Comparison of ENCODE assay signal across 8 cellular contexts in the genomic region with DNA sequence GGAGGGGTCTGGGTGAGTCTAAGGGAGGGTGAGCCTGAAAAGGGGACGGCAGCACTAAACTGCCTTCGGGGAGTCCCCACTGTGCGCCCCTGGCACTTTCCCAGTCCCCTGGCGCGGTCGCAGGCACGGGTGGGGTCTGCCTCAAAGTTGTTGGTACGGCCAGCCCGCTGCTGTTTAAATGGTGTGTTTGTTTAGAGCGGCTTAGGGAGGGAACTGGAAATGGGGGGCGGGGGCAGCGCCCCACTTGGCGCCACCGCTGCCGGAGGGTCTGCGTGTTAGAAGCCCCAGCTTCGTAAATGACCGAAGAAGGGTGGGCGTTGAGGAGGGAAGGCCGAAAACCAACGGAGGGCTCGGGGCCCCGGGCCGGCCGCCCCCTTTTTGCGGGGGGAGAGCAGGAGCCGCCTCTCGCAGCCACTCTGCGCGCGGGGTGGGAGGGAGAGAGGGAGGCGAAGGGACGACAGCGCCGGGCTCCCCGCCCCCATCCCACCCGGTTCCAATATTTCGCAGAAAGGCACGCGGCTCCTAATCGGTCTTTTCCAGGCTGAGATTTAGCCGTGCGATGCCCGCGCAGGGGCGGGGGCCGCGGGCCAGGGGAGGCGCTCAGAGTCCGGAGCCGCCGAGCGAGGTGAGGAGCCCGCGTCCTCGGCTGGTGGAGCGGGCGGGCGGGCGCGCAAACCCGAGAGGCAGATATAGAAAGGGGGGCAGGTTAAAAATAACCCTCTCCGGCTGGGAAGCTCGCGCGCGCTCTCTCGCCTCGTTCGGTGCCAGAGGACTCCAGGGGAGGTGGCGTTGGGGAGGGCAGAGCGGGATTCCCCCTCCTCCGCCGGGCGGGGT. TPM values are rescaled to one million over a fixed set of nuclear protein-coding genes. Genes with fewer than 3 reads are reported as not detected.
DNase-seq lines count a peak whose midpoint lies in the region; ATAC-seq, FAIRE-seq and TF ChIP-seq lines count a peak whose summit lies in the region.

No MANE protein-coding gene starts in this region.

- peaks cover 42% of the 10 kb centered on the region for H3K4me1 ChIP-seq in HUES64 (ENCODE audit: insufficient read depth, low read length)
- peaks cover 43% of the 10 kb centered on the region for H3K4me1 ChIP-seq in keratinocyte (ENCODE audit: control insufficient read depth, extremely low read depth, insufficient read depth, low read length)

- H3K9me3 ChIP-seq in HUES64 (ENCODE audit: insufficient read depth, low read depth, low read length) (no peaks in the 10 kb centered on the region), keratinocyte (ENCODE audit: control insufficient read depth, low read depth, low read length) (no peaks in the 10 kb centered on the region)

- H3K9me3 Mint-ChIP-seq in T-helper 1 cell treated with Interleukin-12 subunit alpha and Interleukin-12 subunit beta and Interleukin-4 antibody, amounts not matched to agents 30 μg/mL and 1 μg/mL, for 36 hours: no peaks in the 10 kb centered on the region
- H3K9me3 Mint-ChIP-seq in chondrocyte (ENCODE audit: low read depth): no peaks in the 10 kb centered on the region

- DNase-seq in BJ (ENCODE audit: low read depth): no peak
- no peak for DNase-seq in chondrocyte (ENCODE audit: low spot score)
- no peak for DNase-seq in keratinocyte (ENCODE audit: low read depth, low spot score)
- peak; percentile 28 to 29 for DNase-seq in stimulated activated CD4-positive, alpha-beta T cell treated with anti-CD3 and anti-CD28 coated beads, Interleukin-1b, Interleukin-23, amount 100 ng/mL, for 4 hours (ENCODE audit: low read depth in 2 of 2)

- H3K4me2 ChIP-seq in keratinocyte (ENCODE audit: control insufficient read depth, extremely low read depth, insufficient read depth, low read depth, low read length): peak overlapping the region; percentile 80

- H3K9me1 ChIP-seq in keratinocyte (ENCODE audit: control insufficient read depth, extremely low read depth, insufficient read depth, low read length): no peaks in the 10 kb centered on the region

- H2AFZ ChIP-seq in keratinocyte (ENCODE audit: control insufficient read depth, low read length): no peak overlapping the region

- peaks cover 33% of the 10 kb centered on the region for H3K27me3 Mint-ChIP-seq in T-helper 1 cell treated with Interleukin-12 subunit alpha and Interleukin-12 subunit beta and Interleukin-4 antibody, amounts not matched to agents 30 μg/mL and 1 μg/mL, for 36 hours (ENCODE audit: low read depth)
- no peaks in the 10 kb centered on the region for H3K27me3 Mint-ChIP-seq in chondrocyte (ENCODE audit: low read depth)

- H4K20me1 ChIP-seq in keratinocyte (ENCODE audit: control insufficient read depth, extremely low read depth, insufficient read depth, low read length): peaks cover 8% of the 10 kb centered on the region

- H3K9ac ChIP-seq in HUES64 (ENCODE audit: low read depth, low read length) (peak overlapping the region; percentile 27; the same call in 1 of the 2 replicates), keratinocyte (ENCODE audit: control insufficient read depth, extremely low read depth, insufficient read depth, low read length) (peak overlapping the region; percentile 62)

- no peaks in the 10 kb centered on the region for H3K27me3 ChIP-seq in BJ (ENCODE audit: control insufficient read depth, insufficient read depth, low read length)
- H3K27me3 ChIP-seq in HUES64 (ENCODE audit: insufficient read depth, low read length): peaks cover 29% of the 10 kb centered on the region
- no peaks in the 10 kb centered on the region for H3K27me3 ChIP-seq in keratinocyte (ENCODE audit: control insufficient read depth, extremely low read depth, insufficient read depth, low read length)

- H3K36me3 Mint-ChIP-seq in T-helper 1 cell treated with Interleukin-12 subunit alpha and Interleukin-12 subunit beta and Interleukin-4 antibody, amounts not matched to agents 30 μg/mL and 1 μg/mL, for 36 hours (ENCODE audit: low read depth): peaks cover 3% of the 10 kb centered on the region
- H3K36me3 Mint-ChIP-seq in chondrocyte (ENCODE audit: low read depth): no peaks in the 10 kb centered on the region

- peaks cover 9% of the 10 kb centered on the region for H3K4me1 Mint-ChIP-seq in T-helper 1 cell treated with Interleukin-12 subunit alpha and Interleukin-12 subunit beta and Interleukin-4 antibody, amounts not matched to agents 30 μg/mL and 1 μg/mL, for 36 hours (ENCODE audit: low read depth)
- H3K4me1 Mint-ChIP-seq in chondrocyte (ENCODE audit: low read depth): peaks cover 44% of the 10 kb centered on the region

- H3K27ac ChIP-seq in HUES64 (ENCODE audit: low read depth, low read length) (peak overlapping the region; percentile 36; the same call in 1 of the 2 replicates), keratinocyte (ENCODE audit: control insufficient read depth, insufficient read depth, low read length) (no peak overlapping the region)

- dilution Hi-C loops in keratinocyte (cut with MboI; ENCODE audit: extremely low pct_ligation_motif_present, low sequenced_read_pairs): no loop called here

- TF ChIP-seq CTCF in BJ (IDR thresholded peaks at IDR 0.05; ENCODE audit: insufficient read depth, low read depth, low read length): no peak
- TF ChIP-seq CTCF in chondrocyte (IDR thresholded peaks at IDR 0.05): no peak
- TF ChIP-seq CTCF in keratinocyte (optimal IDR thresholded peaks at IDR 0.05 in 1 of 3, IDR thresholded peaks at IDR 0.05 in 1 of 3, conservative IDR thresholded peaks at IDR 0.05 in 1 of 3; ENCODE audit: extremely low read depth in 1 of 3, insufficient read depth in 2 of 3, low read length in 3 of 3): no peak

- no peak overlapping the region for H3K27ac Mint-ChIP-seq in T-helper 1 cell treated with Interleukin-12 subunit alpha and Interleukin-12 subunit beta and Interleukin-4 antibody, amounts not matched to agents 30 μg/mL and 1 μg/mL, for 36 hours
- H3K27ac Mint-ChIP-seq in chondrocyte (ENCODE audit: unreplicated experiment): no peak overlapping the region

- ATAC-seq in HG03460 (IDR thresholded peaks at IDR 0.05; ENCODE audit: unreplicated experiment) (no peak), GM18861 (IDR thresholded peaks at IDR 0.05; ENCODE audit: unreplicated experiment) (no peak)

- H3K36me3 ChIP-seq in BJ (ENCODE audit: control insufficient read depth, insufficient read depth, low read length) (no peaks in the 10 kb centered on the region), HUES64 (ENCODE audit: insufficient read depth, low read length) (no peaks in the 10 kb centered on the region), keratinocyte (ENCODE audit: control insufficient read depth in 2 of 2, extremely low read depth in 1 of 2, insufficient read depth in 2 of 2, low read length in 2 of 2) (peaks cover 0 to 6% of the 10 kb centered on the region in 2 experiments)

- FAIRE-seq in keratinocyte (lab: Jason Lieb, UNC): no peak

- CTCF ChIA-PET in BJ (lab: Yijun Ruan, JAX): interaction anchor here (1.0 kb wide), 1 partner anchor 102 kb away, joined by 3 read pairs; no protein-coding TSS in a partner anchor

- peak overlapping the region; percentile 31 for H3K4me3 Mint-ChIP-seq in T-helper 1 cell treated with Interleukin-12 subunit alpha and Interleukin-12 subunit beta and Interleukin-4 antibody, amounts not matched to agents 30 μg/mL and 1 μg/mL, for 36 hours
- peak overlapping the region; percentile 61 for H3K4me3 Mint-ChIP-seq in chondrocyte (ENCODE audit: unreplicated experiment)

- peaks cover 36% of the 10 kb centered on the region for H3K79me2 ChIP-seq in keratinocyte (ENCODE audit: control insufficient read depth, insufficient read depth, low read length)

- WGBS in HUES64: 1% methylated on average over 69 of the region's 75 CpGs

- POLR2A ChIA-PET in BJ (lab: Charles Lee): no interaction called here

- H3K4me3 ChIP-seq in BJ (ENCODE audit: low read depth, low read length) (peak overlapping the region; percentile 30), HUES64 (ENCODE audit: low read length) (peak overlapping the region; percentile 73), keratinocyte (ENCODE audit: control insufficient read depth in 2 of 3, extremely low read depth in 1 of 3, insufficient read depth in 2 of 3, low read depth in 1 of 3, low read length in 3 of 3) (peak overlapping the region; percentile 24 to 57 (median 43))

RNA-seq across cellular contexts. Expression of gene SREBF1, which starts 55.0 kb away (rescaled TPM):
- polyA plus RNA-seq in BJ (2011; rRNA removed) (14.2 and 27.7 TPM in 2 replicates), keratinocyte (51.7 to 62.3 TPM (median 59.8 TPM) in 3 replicates)
- 21.8 and 36.8 TPM in 2 replicates for polyA minus RNA-seq in BJ (2011; rRNA and poly(A)+ RNA removed)
- polyA plus RNA-seq in HUES64 (2013, experiment 1 of 2): 71.0 TPM
- polyA plus RNA-seq in HUES64 (2013, experiment 2 of 2): 60.6 TPM
- total RNA-seq in chondrocyte: 22.8 to 26.7 TPM (median 23.4 TPM) in 3 replicates
- 141 TPM for polyA plus RNA-seq in keratinocyte (2011; ENCODE audit: low read depth)
- polyA plus RNA-seq in keratinocyte (2011; cell fraction: cytosol; rRNA removed): 13.1 and 22.9 TPM in 2 replicates
- 193 and 230 TPM in 2 replicates for polyA plus RNA-seq in keratinocyte (2011; cell fraction: nucleus; rRNA removed)
- polyA plus RNA-seq in keratinocyte (2012; ENCODE audit: low replicate concordance): 58.4 and 115 TPM in 2 replicates
- 92.2 to 212 TPM (median 99.5 TPM) in 3 replicates for polyA minus RNA-seq in keratinocyte
- polyA minus RNA-seq in keratinocyte (2011; cell fraction: cytosol; rRNA and poly(A)+ RNA removed): 158 TPM
- 274 and 384 TPM in 2 replicates for polyA minus RNA-seq in keratinocyte (2011; cell fraction: nucleus; rRNA and poly(A)+ RNA removed)

Comparison
In these comparisons a context has a peak if more than half of its experiments do, and no peak if none do; other contexts are left out.
1. DNase-seq: peak in stimulated activated CD4-positive, alpha-beta T cell treated with anti-CD3 and anti-CD28 coated beads, Interleukin-1b, Interleukin-23, amount 100 ng/mL, for 4 hours (2 of 2); none in BJ (single experiment), chondrocyte (single experiment) and keratinocyte (single experiment).
2. Peak in every context shown above with its lines, with median percentiles within 50 percentile points of each other: H3K4me3 ChIP-seq.